ENCODE assay signal across 8 cellular contexts in the genomic region with DNA sequence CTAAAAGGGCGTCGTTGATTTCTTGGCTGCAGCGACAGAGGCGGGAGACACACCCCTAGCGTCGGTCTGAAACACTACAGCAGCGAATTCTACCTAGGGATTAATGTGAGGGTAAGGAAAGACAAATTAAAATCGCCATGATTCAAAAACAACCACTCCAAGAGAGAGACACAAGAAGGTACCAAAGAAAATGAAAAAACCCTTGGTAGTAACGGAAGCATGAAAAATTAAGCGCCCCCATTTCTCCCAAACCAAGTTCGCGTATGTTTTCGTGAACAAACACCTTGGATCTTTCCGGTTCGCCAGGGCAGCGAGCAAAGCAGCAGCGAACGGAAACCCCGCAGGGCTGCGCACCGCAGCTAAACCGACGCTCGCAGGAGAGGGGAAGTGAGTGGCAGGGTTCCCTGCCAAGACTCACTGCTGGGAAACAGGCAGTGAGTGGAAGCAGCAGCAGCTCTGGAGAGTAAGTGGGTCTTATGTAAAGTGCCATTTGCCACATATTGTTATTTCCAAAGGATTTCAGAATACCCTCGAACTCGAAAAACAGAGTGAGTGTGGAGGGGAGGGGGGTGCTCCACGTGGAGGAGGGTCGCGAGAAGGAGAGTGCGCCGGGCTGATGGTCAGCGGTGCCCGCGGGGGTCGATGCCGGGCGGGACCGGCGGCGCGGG. TPM values are rescaled to one million over a fixed set of nuclear protein-coding genes. Genes with fewer than 3 reads are reported as not detected.
DNase-seq lines count a peak whose midpoint lies in the region; ATAC-seq and TF ChIP-seq lines count a peak whose summit lies in the region.

No MANE protein-coding gene starts in this region.

- ATAC-seq in GM19023 (IDR thresholded peaks at IDR 0.05; ENCODE audit: unreplicated experiment) (peak; percentile 47), HG03280 (IDR thresholded peaks at IDR 0.05; ENCODE audit: unreplicated experiment) (peak; percentile 53)

- H3K4me3 ChIP-seq in AG09309 (ENCODE audit: control insufficient read depth, low read depth, low read length) (peak overlapping the region; percentile 90), kidney epithelial cell (ENCODE audit: low read depth, low read length) (peak overlapping the region; percentile 98)

- TF ChIP-seq CTCF in AG09309 (IDR thresholded peaks at IDR 0.05; ENCODE audit: control insufficient read depth, insufficient read depth, low read depth, low read length, missing control alignments) (peak; percentile 72), kidney epithelial cell (IDR thresholded peaks at IDR 0.05; ENCODE audit: insufficient read depth, low read length, poor library complexity, severe bottlenecking) (peak; percentile 68)

- H3K36me3 ChIP-seq in kidney epithelial cell (ENCODE audit: control insufficient read depth, insufficient read depth, low read length): no peaks in the 10 kb centered on the region

- DNase-seq in AG09309 (ENCODE audit: low read depth): no peak
- DNase-seq in NCI-H345 (lab: John Stamatoyannopoulos, UW): peak; percentile 82
- peak; percentile 57 for DNase-seq in activated CD4-positive, CD25-positive, alpha-beta regulatory T cell treated with anti-CD3 and anti-CD28 coated beads, Interleukin-2, amount 50 U/mL, for 72 hours
- peak; percentile 5 to 81 for DNase-seq in cerebellar nuclear complex (lab: John Stamatoyannopoulos, UW)
- DNase-seq in kidney epithelial cell (ENCODE audit: low read depth): peak; percentile 34
- DNase-seq in stimulated activated CD4-positive, alpha-beta T cell treated with anti-CD3 and anti-CD28 coated beads, Interleukin-1b, Interleukin-23, amount 100 ng/mL, for 4 hours (ENCODE audit: low read depth in 2 of 2): peak; percentile 45 to 65

- no peaks in the 10 kb centered on the region for H3K27me3 ChIP-seq in kidney epithelial cell (ENCODE audit: control insufficient read depth, insufficient read depth, low read length)

RNA-seq across cellular contexts. Expression of gene PPP3R1, which starts 1.0 kb away (rescaled TPM):
- 32.8 and 33.7 TPM in 2 replicates for total RNA-seq in kidney epithelial cell
